In the genomic region with DNA sequence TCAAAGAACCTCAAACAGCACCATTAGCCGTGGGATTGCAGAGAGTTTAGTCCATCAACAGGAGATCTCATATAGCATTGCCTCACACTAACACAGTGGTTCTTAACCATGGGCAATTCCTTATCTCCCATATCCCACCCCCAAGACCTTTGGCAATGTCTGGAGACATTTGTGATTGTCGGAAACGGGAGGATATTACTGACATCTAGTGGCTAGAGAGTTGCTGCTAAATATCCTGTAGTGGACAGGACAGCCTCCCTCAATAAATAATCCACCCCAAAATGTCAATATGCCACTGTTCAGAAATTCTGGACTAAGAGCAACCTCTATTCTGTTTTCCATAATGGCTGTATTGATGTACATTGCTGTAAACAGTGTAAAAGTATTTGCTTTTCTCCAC, we compare ENCODE assay signal across 8 cellular contexts.
DNase-seq lines count a peak whose midpoint lies in the region; ATAC-seq, FAIRE-seq and TF ChIP-seq lines count a peak whose summit lies in the region.
"Had no signal": no experiment of that assay in that cellular context is flagged by ENCODE, and none has a peak within 500 bp of the region (broad histone marks: within the 10 kb centered on the region; RNA-seq: fewer than 3 reads in every experiment).

No MANE protein-coding gene starts in this region.

- ATAC-seq in HG02798 (IDR thresholded peaks at IDR 0.05; ENCODE audit: poor library complexity, unreplicated experiment) (no peak), GM21529 (IDR thresholded peaks at IDR 0.05; ENCODE audit: unreplicated experiment) (no peak), GM19455 (IDR thresholded peaks at IDR 0.05; ENCODE audit: unreplicated experiment) (no peak)

- TF ChIP-seq CTCF in right atrium auricular region (IDR thresholded peaks at IDR 0.05) = peak; percentile 45 to 81

- no peaks in the 10 kb centered on the region for H3K4me1 ChIP-seq in right atrium auricular region

- H3K36me3 ChIP-seq in right atrium auricular region = no peaks in the 10 kb centered on the region

- DNase-seq in H54 (ENCODE audit: insufficient read length, low spot score) (no peak), SK-N-DZ (ENCODE audit: low spot score) (peak; percentile 3), right atrium auricular region (ENCODE audit: low spot score) (no peak), stromal cell of bone marrow (ENCODE audit: low read depth) (peak; percentile 38)
- DNase-seq: NCI-H774 had no signal

- peaks cover 0 to 6% of the 10 kb centered on the region in 2 donors for H3K9me3 ChIP-seq in right atrium auricular region

- no peak overlapping the region for H3K27ac ChIP-seq in right atrium auricular region

- no peak overlapping the region for H3K4me3 ChIP-seq in right atrium auricular region

- no peaks in the 10 kb centered on the region for H3K27me3 ChIP-seq in right atrium auricular region

- FAIRE-seq in H54 (lab: Jason Lieb, UNC) = peak; percentile 36

- no peak for TF ChIP-seq POLR2A in H54 (IDR thresholded peaks at IDR 0.05; ENCODE audit: low read depth, low read length)

Comparison
In these comparisons a context has a peak if more than half of its experiments do, and no peak if none do; other contexts are left out.
1. DNase-seq: peak in SK-N-DZ (single experiment) and stromal cell of bone marrow (single experiment); none in H54 (single experiment) and right atrium auricular region (single experiment).